Comparison of ENCODE assay signal across 8 cellular contexts in the genomic region with DNA sequence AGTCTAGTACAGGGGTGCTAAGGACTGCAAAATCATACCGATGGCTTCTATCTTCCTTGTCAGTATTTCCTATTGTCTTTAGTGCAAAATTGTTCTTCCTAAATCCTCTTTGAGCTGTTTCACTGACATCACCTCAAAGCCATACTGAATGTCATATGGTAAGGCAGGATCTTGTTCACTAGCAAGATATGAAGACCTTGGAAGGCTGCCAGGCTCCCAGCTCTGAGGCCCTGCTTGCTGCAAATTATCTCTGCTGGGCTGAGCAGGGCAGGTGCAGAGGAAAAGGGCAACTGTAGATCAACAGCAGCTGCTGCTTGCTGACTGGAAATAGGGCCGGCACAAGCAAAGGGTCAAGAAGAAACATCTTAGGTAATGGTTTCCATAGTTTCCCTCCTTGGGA. TPM values are rescaled to one million over a fixed set of nuclear protein-coding genes. Genes with fewer than 3 reads are reported as not detected.
DNase-seq lines count a peak whose midpoint lies in the region; ATAC-seq and TF ChIP-seq lines count a peak whose summit lies in the region.

No MANE protein-coding gene starts in this region.

- H3K27ac ChIP-seq in OCI-LY3 (ENCODE audit: low read length), result peak overlapping the region; percentile 76
- H3K27ac ChIP-seq in dorsolateral prefrontal cortex, result no peak overlapping the region

- DNase-seq in stimulated activated CD4-positive, alpha-beta T cell treated with anti-CD3 and anti-CD28 coated beads, Interleukin-1b, Interleukin-23, amount 100 ng/mL, for 48 hours, result peak; percentile 11
- DNase-seq in stimulated activated CD4-positive, alpha-beta T cell treated with anti-CD3 and anti-CD28 coated beads, Interleukin-12 subunit alpha, Interleukin-12 subunit beta, amount 100 ng/mL, for 4 hours, result no peak
- peak; percentile 45 for DNase-seq in KG1 (lab: John Stamatoyannopoulos, UW)
- DNase-seq in fibroblast of villous mesenchyme (ENCODE audit: low read depth), result peak; percentile 61
- no peak for DNase-seq in dorsolateral prefrontal cortex

- no peak for TF ChIP-seq CTCF in OCI-LY3 (IDR thresholded peaks at IDR 0.05; ENCODE audit: low read depth, low read length)
- TF ChIP-seq CTCF in fibroblast of villous mesenchyme (IDR thresholded peaks at IDR 0.05; ENCODE audit: insufficient read depth, low read depth, low read length), result no peak
- no peak for TF ChIP-seq CTCF in dorsolateral prefrontal cortex (IDR thresholded peaks at IDR 0.05 in 54 of 56, conservative IDR thresholded peaks at IDR 0.05 in 2 of 56; ENCODE audit: low read depth in 1 of 56, partially characterized antibody in 56 of 56)

- peak overlapping the region; percentile 40; the same call in 1 of the 2 replicates for H3K9ac ChIP-seq in OCI-LY3 (ENCODE audit: low read length)

- no peaks in the 10 kb centered on the region for H4K20me1 ChIP-seq in OCI-LY3 (ENCODE audit: insufficient read depth, low read length)

- intact Hi-C loops in dorsolateral prefrontal cortex (cut with DNase I), result no loop called here

- H3K4me3 ChIP-seq in OCI-LY3 (ENCODE audit: low read length) (peak overlapping the region; percentile 45), fibroblast of villous mesenchyme (ENCODE audit: low read depth, low read length) (no peak overlapping the region), dorsolateral prefrontal cortex (no peak overlapping the region)

- peak overlapping the region; percentile 15; the same call in 1 of the 2 replicates for H2AFZ ChIP-seq in OCI-LY3 (ENCODE audit: low read depth, low read length)

- H3K4me1 ChIP-seq in OCI-LY3 (ENCODE audit: low read length), result peaks cover 83% of the 10 kb centered on the region

- ATAC-seq in HG03097 (IDR thresholded peaks at IDR 0.05; ENCODE audit: low FRiP score, unreplicated experiment), result no peak
- no peak for ATAC-seq in GM18867 (IDR thresholded peaks at IDR 0.05; ENCODE audit: unreplicated experiment)

- no peaks in the 10 kb centered on the region; the same call in 1 of the 2 replicates for H3K79me2 ChIP-seq in OCI-LY3 (ENCODE audit: low read length)

- no peaks in the 10 kb centered on the region for H3K9me3 ChIP-seq in OCI-LY3 (ENCODE audit: insufficient read depth, low read length)

- no peaks in the 10 kb centered on the region for H3K27me3 ChIP-seq in OCI-LY3 (ENCODE audit: low read depth, low read length)
- peaks cover 0 to under 1% (median 0%) of the 10 kb centered on the region in 45 donors for H3K27me3 ChIP-seq in dorsolateral prefrontal cortex

- H3K36me3 ChIP-seq in OCI-LY3 (replicated peaks; ENCODE audit: low read depth, low read length), result no peaks in the 10 kb centered on the region

- H3K4me2 ChIP-seq in OCI-LY3 (ENCODE audit: low read length), result peak overlapping the region; percentile 67

RNA-seq across cellular contexts. Expression of a gene that starts 58.2 kb away (rescaled TPM):
- total RNA-seq in fibroblast of villous mesenchyme (25.4 and 25.5 TPM in 2 replicates), dorsolateral prefrontal cortex (1 to 10 TPM in 72 of 120 experiments, under 1 TPM in 42, not detected in 6; 0.26 to 6.2 (median 1.2) TPM)

Comparison
In these comparisons a context has a peak if more than half of its experiments do, and no peak if none do; other contexts are left out.
1. DNase-seq: peak in stimulated activated CD4-positive, alpha-beta T cell treated with anti-CD3 and anti-CD28 coated beads, Interleukin-1b, Interleukin-23, amount 100 ng/mL, for 48 hours (single experiment), KG1 (single experiment) and fibroblast of villous mesenchyme (single experiment); none in stimulated activated CD4-positive, alpha-beta T cell treated with anti-CD3 and anti-CD28 coated beads, Interleukin-12 subunit alpha, Interleukin-12 subunit beta, amount 100 ng/mL, for 4 hours (single experiment) and dorsolateral prefrontal cortex (0 of 10).